Comparison of ENCODE assay signal across 11 cellular contexts in genomic region chr14:101875041-101875725, GRCh38.
DNase-seq lines count a peak whose midpoint lies in the region; ATAC-seq and TF ChIP-seq lines count a peak whose summit lies in the region.
"Had no signal": no experiment of that assay in that cellular context is flagged by ENCODE, and none has a peak within 500 bp of the region (broad histone marks: within the 10 kb centered on the region; RNA-seq: fewer than 3 reads in every experiment).

No MANE protein-coding gene starts in this region.

- H3K79me2 ChIP-seq in DND-41 (ENCODE audit: insufficient read depth, low read length) (peaks cover 92% of the 10 kb centered on the region), PC-3 (ENCODE audit: low read length) (peaks cover 37% of the 10 kb centered on the region)

- CTCF ChIA-PET in PC-3 (lab: Charles Lee): no interaction called here

- no peaks in the 10 kb centered on the region for H3F3A ChIP-seq in PC-3 (ENCODE audit: low read length, unreplicated experiment)

- peak overlapping the region; percentile 61 for H3K9ac ChIP-seq in DND-41 (ENCODE audit: low read depth, low read length)
- no peak overlapping the region for H3K9ac ChIP-seq in rectal smooth muscle tissue (ENCODE audit: low read length)
- H3K9ac ChIP-seq in PC-3 (ENCODE audit: low read length): no peak overlapping the region

- no peaks in the 10 kb centered on the region for H3K27me3 Mint-ChIP-seq in activated naive CD8-positive, alpha-beta T cell treated with anti-CD3 and anti-CD28 coated beads, Interleukin-2, amount 50 U/mL, for 24 hours

- POLR2A ChIA-PET in PC-3 (lab: Charles Lee; ENCODE audit: unreplicated experiment): no interaction called here

- H3K4me3 Mint-ChIP-seq in activated naive CD8-positive, alpha-beta T cell treated with anti-CD3 and anti-CD28 coated beads, Interleukin-2, amount 50 U/mL, for 24 hours: peak overlapping the region; percentile 39

- peaks cover 7% of the 10 kb centered on the region for H3K36me3 Mint-ChIP-seq in activated naive CD8-positive, alpha-beta T cell treated with anti-CD3 and anti-CD28 coated beads, Interleukin-2, amount 50 U/mL, for 24 hours (ENCODE audit: low read depth)

- H3K4me2 ChIP-seq in DND-41 (ENCODE audit: insufficient read depth, low read length): peak overlapping the region; percentile 74
- no peak overlapping the region for H3K4me2 ChIP-seq in PC-3 (ENCODE audit: low read length)

- no peaks in the 10 kb centered on the region for H3K9me2 ChIP-seq in PC-3 (replicated peaks; ENCODE audit: low read length)

- peak overlapping the region in 1 of 2 experiments; percentile 50; a peak in 3 of 4 replicates for H3K4me3 ChIP-seq in DND-41 (ENCODE audit: low read depth in 1 of 2, low read length in 2 of 2)
- H3K4me3 ChIP-seq in rectal smooth muscle tissue (ENCODE audit: low read length): no peak overlapping the region
- no peak overlapping the region for H3K4me3 ChIP-seq in PC-3 (ENCODE audit: low read length)
- H3K4me3 ChIP-seq: SJSA1 had no signal

- ATAC-seq in DND-41 (ENCODE audit: insufficient read depth, low read depth) (peak; percentile 20; the same call in 1 of the 3 replicates), PC-3 (no peak)
- no peak for ATAC-seq in activated naive CD8-positive, alpha-beta T cell treated with anti-CD3 and anti-CD28 coated beads, Interleukin-2, amount 50 U/mL, for 24 hours
- ATAC-seq: esophagus mucosa had no signal

- H3K27me3 ChIP-seq in DND-41 (ENCODE audit: insufficient read depth, low read length, poor library complexity): no peaks in the 10 kb centered on the region
- no peaks in the 10 kb centered on the region for H3K27me3 ChIP-seq in rectal smooth muscle tissue (ENCODE audit: control insufficient read depth, insufficient read depth, low read length)
- H3K27me3 ChIP-seq in PC-3 (ENCODE audit: low read length): no peaks in the 10 kb centered on the region
- H3K27me3 ChIP-seq: brain microvascular endothelial cell, SJSA1 had no signal

- H4K20me1 ChIP-seq in DND-41 (ENCODE audit: insufficient read depth, low read length) (peaks cover 30% of the 10 kb centered on the region), PC-3 (ENCODE audit: low read length) (no peaks in the 10 kb centered on the region; the same call in 1 of the 2 replicates)

- H2AFZ ChIP-seq in DND-41 (ENCODE audit: low read depth, low read length) (peak overlapping the region; percentile 37; the same call in 1 of the 2 replicates), PC-3 (ENCODE audit: low read length) (no peak overlapping the region)

- H3K27ac ChIP-seq in DND-41 (ENCODE audit: low read length) (peak overlapping the region; percentile 96), KOPT-K1 (ENCODE audit: low read depth, low read length, poor library complexity, severe bottlenecking) (peak overlapping the region; percentile 67), rectal smooth muscle tissue (ENCODE audit: low read depth, low read length) (peak overlapping the region; percentile 57), PC-3 (ENCODE audit: low read length) (no peak overlapping the region)
- H3K27ac ChIP-seq: brain microvascular endothelial cell, SJSA1 had no signal

- peak overlapping the region; percentile 69 for H3K27ac Mint-ChIP-seq in activated naive CD8-positive, alpha-beta T cell treated with anti-CD3 and anti-CD28 coated beads, Interleukin-2, amount 50 U/mL, for 24 hours

- H3K36me3 ChIP-seq in DND-41 (ENCODE audit: insufficient read depth, low read length): peaks cover 25% of the 10 kb centered on the region
- peaks cover 17% of the 10 kb centered on the region; the same call in 1 of the 2 replicates for H3K36me3 ChIP-seq in KOPT-K1 (ENCODE audit: insufficient read depth, low read length)
- no peaks in the 10 kb centered on the region for H3K36me3 ChIP-seq in rectal smooth muscle tissue (ENCODE audit: control insufficient read depth, insufficient read depth, low read length)
- no peaks in the 10 kb centered on the region for H3K36me3 ChIP-seq in PC-3 (ENCODE audit: low read depth, low read length)
- H3K36me3 ChIP-seq: brain microvascular endothelial cell had no signal

- peaks cover 81% of the 10 kb centered on the region for H3K4me1 Mint-ChIP-seq in activated naive CD8-positive, alpha-beta T cell treated with anti-CD3 and anti-CD28 coated beads, Interleukin-2, amount 50 U/mL, for 24 hours

- BruUV-seq in PC-3 (replicated peaks; lab: Mats Ljungman, UMichigan): no TSS peak

- no peak for DNase-seq in DND-41
- DNase-seq in activated naive CD8-positive, alpha-beta T cell treated with anti-CD3 and anti-CD28 coated beads, Interleukin-2, amount 50 U/mL, for 24 hours: no peak
- DNase-seq in islet precursor cell: no peak
- DNase-seq in superior temporal gyrus (ENCODE audit: extremely low spot score): no peak
- DNase-seq in PC-3: no peak
- DNase-seq: brain microvascular endothelial cell, substantia nigra had no signal

- intact Hi-C loops in PC-3 (cut with micrococcal nuclease): no loop called here

- H3K4me1 ChIP-seq in DND-41 (ENCODE audit: insufficient read depth, low read length): peaks cover 72% of the 10 kb centered on the region
- peaks cover 24% of the 10 kb centered on the region for H3K4me1 ChIP-seq in rectal smooth muscle tissue (ENCODE audit: control insufficient read depth, insufficient read depth, low read length)
- peaks cover 5% of the 10 kb centered on the region; the same call in 1 of the 2 replicates for H3K4me1 ChIP-seq in PC-3 (ENCODE audit: insufficient read depth, low read length)

- H3K9me3 ChIP-seq in DND-41 (ENCODE audit: insufficient read depth, low read length, severe bottlenecking) (no peaks in the 10 kb centered on the region), KOPT-K1 (ENCODE audit: insufficient read depth, low read length, poor library complexity, severe bottlenecking) (no peaks in the 10 kb centered on the region), PC-3 (ENCODE audit: low read length) (no peaks in the 10 kb centered on the region)
- H3K9me3 ChIP-seq: SJSA1 had no signal

- H3K9me3 Mint-ChIP-seq in activated naive CD8-positive, alpha-beta T cell treated with anti-CD3 and anti-CD28 coated beads, Interleukin-2, amount 50 U/mL, for 24 hours: no peaks in the 10 kb centered on the region

- TF ChIP-seq CTCF in DND-41 (IDR thresholded peaks at IDR 0.05; ENCODE audit: borderline replicate concordance, extremely low read depth, low read length, poor library complexity, severe bottlenecking) (no peak), PC-3 (conservative IDR thresholded peaks at IDR 0.05; ENCODE audit: low read depth, low read length) (no peak)
